In the genomic region with DNA sequence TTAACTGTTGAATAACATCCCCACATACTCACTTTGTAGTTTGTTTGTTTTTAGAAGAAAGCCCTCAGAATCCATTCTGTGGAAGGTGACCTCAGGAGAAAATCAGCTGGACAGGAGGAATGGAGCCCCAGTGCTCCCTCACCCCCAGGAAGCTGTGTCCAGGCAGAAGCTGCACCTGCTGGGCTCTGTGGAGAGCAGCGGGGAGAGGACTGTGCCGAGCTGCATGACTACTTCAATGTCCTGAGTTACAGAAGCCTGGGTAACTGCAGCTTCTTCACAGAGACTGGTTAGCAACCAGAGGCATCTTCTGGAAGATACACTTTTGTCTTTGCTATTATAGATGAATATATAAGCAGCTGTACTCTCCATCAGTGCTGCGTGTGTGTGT, we compare ENCODE assay signal across 16 cellular contexts. TPM values are rescaled to one million over a fixed set of nuclear protein-coding genes. Genes with fewer than 3 reads are reported as not detected.
DNase-seq lines count a peak whose midpoint lies in the region; ATAC-seq and TF ChIP-seq lines count a peak whose summit lies in the region.
"Had no signal": no experiment of that assay in that cellular context is flagged by ENCODE, and none has a peak within 500 bp of the region (broad histone marks: within the 10 kb centered on the region; RNA-seq: fewer than 3 reads in every experiment).

No MANE protein-coding gene starts in this region.

- H3K9me3 ChIP-seq in spleen: no peaks in the 10 kb centered on the region
- H3K9me3 ChIP-seq: esophagus muscularis mucosa, left ventricle myocardium inferior, ovary, SK-N-SH had no signal

- H3K4me3 Mint-ChIP-seq in activated T-cell treated with anti-CD3 and anti-CD28 coated beads, Interleukin-2, amount 50 U/mL, for 72 hours: peak overlapping the region; percentile 64 to 74
- H3K4me3 Mint-ChIP-seq in IgD-negative memory B cell (peak overlapping the region; percentile 36 to 93 (median 76)), glutamatergic neuron (ENCODE audit: unreplicated experiment) (no peak overlapping the region)

- intact Hi-C loops in spleen (cut with DNase I; ENCODE audit: low total_unique reads): no loop called here

- H3K27ac Mint-ChIP-seq in activated T-cell treated with anti-CD3 and anti-CD28 coated beads, Interleukin-2, amount 50 U/mL, for 72 hours: peak overlapping the region; percentile 89
- peak overlapping the region; percentile 13 to 97 (median 86) for H3K27ac Mint-ChIP-seq in IgD-negative memory B cell
- peak overlapping the region; percentile 67 to 92 for H3K27ac Mint-ChIP-seq in activated naive CD4-positive, alpha-beta T cell treated with anti-CD3 and anti-CD28 coated beads, Interleukin-2, amount 50 U/mL, for 72 hours
- no peak overlapping the region for H3K27ac Mint-ChIP-seq in glutamatergic neuron (ENCODE audit: unreplicated experiment)

- DNase-seq in activated T-cell treated with anti-CD3 and anti-CD28 coated beads, Interleukin-2, amount 50 U/mL, for 72 hours: no peak
- DNase-seq in activated T-cell treated with anti-CD3 and anti-CD28 coated beads, Interleukin-2, amount 50 U/mL, for 1 hour: no peak
- no peak for DNase-seq in activated naive CD4-positive, alpha-beta T cell treated with anti-CD3 and anti-CD28 coated beads, Interleukin-2, amount 50 U/mL, for 72 hours (ENCODE audit: low spot score in 2 of 2)
- DNase-seq in spleen (peak; percentile 68), glutamatergic neuron (no peak)
- DNase-seq: left ventricle myocardium inferior, NCI-H2107, NCI-H69, ovary, SK-N-SH had no signal

- H3K9me3 Mint-ChIP-seq in activated T-cell treated with anti-CD3 and anti-CD28 coated beads, Interleukin-2, amount 50 U/mL, for 72 hours: peaks cover 0 to 2% of the 10 kb centered on the region in 2 donors
- H3K9me3 Mint-ChIP-seq in IgD-negative memory B cell (no peaks in the 10 kb centered on the region), glutamatergic neuron (ENCODE audit: unreplicated experiment) (peaks cover 10% of the 10 kb centered on the region)
- H3K9me3 Mint-ChIP-seq in activated naive CD4-positive, alpha-beta T cell treated with anti-CD3 and anti-CD28 coated beads, Interleukin-2, amount 50 U/mL, for 72 hours: peaks cover 0 to 7% of the 10 kb centered on the region in 2 donors

- no peaks in the 10 kb centered on the region for H3K27me3 ChIP-seq in spleen (replicated peaks in 1 of 7)
- H3K27me3 ChIP-seq: esophagus muscularis mucosa, ovary had no signal

- H3K36me3 ChIP-seq in spleen: no peaks in the 10 kb centered on the region
- H3K36me3 ChIP-seq: esophagus muscularis mucosa, left ventricle myocardium inferior, ovary had no signal

- no peak for TF ChIP-seq CTCF in spleen (IDR thresholded peaks at IDR 0.05 in 8 of 11, conservative IDR thresholded peaks at IDR 0.05 in 3 of 11)
- TF ChIP-seq CTCF in glutamatergic neuron (IDR thresholded peaks at IDR 0.05; ENCODE audit: partially characterized antibody, unreplicated experiment): no peak

- H3K4me1 Mint-ChIP-seq in activated T-cell treated with anti-CD3 and anti-CD28 coated beads, Interleukin-2, amount 50 U/mL, for 72 hours (ENCODE audit: low read depth): peaks cover 56% of the 10 kb centered on the region
- peaks cover 30 to 40% (median 40%) of the 10 kb centered on the region in 3 donors for H3K4me1 Mint-ChIP-seq in IgD-negative memory B cell
- peaks cover 7% of the 10 kb centered on the region for H3K4me1 Mint-ChIP-seq in glutamatergic neuron (ENCODE audit: low read depth, unreplicated experiment)

- peak overlapping the region in 1 of 8 donors; percentile 31 for H3K4me3 ChIP-seq in spleen
- H3K4me3 ChIP-seq: esophagus muscularis mucosa, left ventricle myocardium inferior, ovary had no signal

- peaks cover 7% of the 10 kb centered on the region for H3K27me3 Mint-ChIP-seq in activated T-cell treated with anti-CD3 and anti-CD28 coated beads, Interleukin-2, amount 50 U/mL, for 72 hours (ENCODE audit: low read depth)
- H3K27me3 Mint-ChIP-seq in IgD-negative memory B cell (no peaks in the 10 kb centered on the region), glutamatergic neuron (ENCODE audit: unreplicated experiment) (no peaks in the 10 kb centered on the region)

- 58 to 75% (median 70%) methylated on average over 3 of the region's 3 CpGs for WGBS in spleen, 5 donors

- peaks cover 27% of the 10 kb centered on the region in 2 donors for H3K36me3 Mint-ChIP-seq in activated T-cell treated with anti-CD3 and anti-CD28 coated beads, Interleukin-2, amount 50 U/mL, for 72 hours (ENCODE audit: insufficient read depth in 2 of 2)
- H3K36me3 Mint-ChIP-seq in IgD-negative memory B cell (peaks cover 5% of the 10 kb centered on the region), glutamatergic neuron (ENCODE audit: unreplicated experiment) (peaks cover 6% of the 10 kb centered on the region)
- peaks cover 0 to 13% of the 10 kb centered on the region in 2 donors for H3K36me3 Mint-ChIP-seq in activated naive CD4-positive, alpha-beta T cell treated with anti-CD3 and anti-CD28 coated beads, Interleukin-2, amount 50 U/mL, for 72 hours

- ATAC-seq in activated T-cell treated with anti-CD3 and anti-CD28 coated beads, Interleukin-2, amount 50 U/mL, for 72 hours (replicated peaks in 1 of 2): peak in 1 of 2 donors; percentile 11
- no peak for ATAC-seq in activated naive CD4-positive, alpha-beta T cell treated with anti-CD3 and anti-CD28 coated beads, Interleukin-2, amount 50 U/mL, for 72 hours
- ATAC-seq in GM18873 (IDR thresholded peaks at IDR 0.05; ENCODE audit: low FRiP score, unreplicated experiment) (no peak), SK-N-SH treated with all-trans-retinoic acid at 6 μM for 48 hours (no peak; the same call in 2 of the 3 replicates)
- ATAC-seq: Panc1 had no signal

- H3K27ac ChIP-seq in spleen: peak overlapping the region in 7 of 8 donors; percentile 55 to 79 (median 77)
- H3K27ac ChIP-seq: esophagus muscularis mucosa, left ventricle myocardium inferior, ovary had no signal

- TF ChIP-seq POLR2A in spleen (IDR thresholded peaks at IDR 0.05): no peak

- peaks cover 7 to 35% (median 21%) of the 10 kb centered on the region in 6 donors for H3K4me1 ChIP-seq in spleen
- H3K4me1 ChIP-seq: esophagus muscularis mucosa, left ventricle myocardium inferior had no signal

TF ChIP-seq in SK-N-SH treated with all-trans-retinoic acid at 6 μM for 48 hours, 23 proteins besides CTCF, POLR2A, EP300 and RAD21:
- TF ChIP-seq, protein P1, sequence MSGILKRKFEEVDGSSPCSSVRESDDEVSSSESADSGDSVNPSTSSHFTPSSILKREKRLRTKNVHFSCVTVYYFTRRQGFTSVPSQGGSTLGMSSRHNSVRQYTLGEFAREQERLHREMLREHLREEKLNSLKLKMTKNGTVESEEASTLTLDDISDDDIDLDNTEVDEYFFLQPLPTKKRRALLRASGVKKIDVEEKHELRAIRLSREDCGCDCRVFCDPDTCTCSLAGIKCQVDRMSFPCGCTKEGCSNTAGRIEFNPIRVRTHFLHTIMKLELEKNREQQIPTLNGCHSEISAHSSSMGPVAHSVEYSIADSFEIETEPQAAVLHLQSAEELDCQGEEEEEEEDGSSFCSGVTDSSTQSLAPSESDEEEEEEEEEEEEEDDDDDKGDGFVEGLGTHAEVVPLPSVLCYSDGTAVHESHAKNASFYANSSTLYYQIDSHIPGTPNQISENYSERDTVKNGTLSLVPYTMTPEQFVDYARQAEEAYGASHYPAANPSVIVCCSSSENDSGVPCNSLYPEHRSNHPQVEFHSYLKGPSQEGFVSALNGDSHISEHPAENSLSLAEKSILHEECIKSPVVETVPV (CRISPR knock-in tag; IDR thresholded peaks at IDR 0.05): no peak
- TF ChIP-seq, protein P2, sequence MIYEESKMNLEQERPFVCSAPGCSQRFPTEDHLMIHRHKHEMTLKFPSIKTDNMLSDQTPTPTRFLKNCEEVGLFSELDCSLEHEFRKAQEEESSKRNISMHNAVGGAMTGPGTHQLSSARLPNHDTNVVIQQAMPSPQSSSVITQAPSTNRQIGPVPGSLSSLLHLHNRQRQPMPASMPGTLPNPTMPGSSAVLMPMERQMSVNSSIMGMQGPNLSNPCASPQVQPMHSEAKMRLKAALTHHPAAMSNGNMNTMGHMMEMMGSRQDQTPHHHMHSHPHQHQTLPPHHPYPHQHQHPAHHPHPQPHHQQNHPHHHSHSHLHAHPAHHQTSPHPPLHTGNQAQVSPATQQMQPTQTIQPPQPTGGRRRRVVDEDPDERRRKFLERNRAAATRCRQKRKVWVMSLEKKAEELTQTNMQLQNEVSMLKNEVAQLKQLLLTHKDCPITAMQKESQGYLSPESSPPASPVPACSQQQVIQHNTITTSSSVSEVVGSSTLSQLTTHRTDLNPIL (CRISPR knock-in tag; IDR thresholded peaks at IDR 0.05; ENCODE audit: low read depth): no peak
- TF ChIP-seq ZC3H10 (CRISPR knock-in tag; IDR thresholded peaks at IDR 0.05): no peak
- TF ChIP-seq ZNF70 (CRISPR knock-in tag; IDR thresholded peaks at IDR 0.05): no peak
- no peak for TF ChIP-seq SNAI2 (CRISPR knock-in tag; IDR thresholded peaks at IDR 0.05)

RNA-seq across cellular contexts. Expression of a gene that starts 14.0 kb away (rescaled TPM):
- 10 to 100 TPM; 77.2 to 80.2 TPM for total RNA-seq in activated T-cell treated with anti-CD3 and anti-CD28 coated beads, Interleukin-2, amount 50 U/mL, for 72 hours
- polyA plus RNA-seq in IgD-negative memory B cell (0.86 TPM), spleen (1 to 10 TPM; 4.2 to 6.1 (median 4.3) TPM)
- 10 to 100 TPM in 1 of 2 donors, 1 to 10 TPM in 1; 5.1 to 14.6 TPM for total RNA-seq in activated naive CD4-positive, alpha-beta T cell treated with anti-CD3 and anti-CD28 coated beads, Interleukin-2, amount 50 U/mL, for 72 hours
- total RNA-seq in spleen (10 to 100 TPM in 6 of 7 donors, 1 to 10 TPM in 1; 7.6 to 22.0 (median 11.6) TPM), glutamatergic neuron (ENCODE audit: unreplicated experiment) (not detected)
- total RNA-seq: Daoy, left ventricle myocardium inferior had no signal
- polyA plus RNA-seq: SK-N-SH had no signal
